In the genomic region with DNA sequence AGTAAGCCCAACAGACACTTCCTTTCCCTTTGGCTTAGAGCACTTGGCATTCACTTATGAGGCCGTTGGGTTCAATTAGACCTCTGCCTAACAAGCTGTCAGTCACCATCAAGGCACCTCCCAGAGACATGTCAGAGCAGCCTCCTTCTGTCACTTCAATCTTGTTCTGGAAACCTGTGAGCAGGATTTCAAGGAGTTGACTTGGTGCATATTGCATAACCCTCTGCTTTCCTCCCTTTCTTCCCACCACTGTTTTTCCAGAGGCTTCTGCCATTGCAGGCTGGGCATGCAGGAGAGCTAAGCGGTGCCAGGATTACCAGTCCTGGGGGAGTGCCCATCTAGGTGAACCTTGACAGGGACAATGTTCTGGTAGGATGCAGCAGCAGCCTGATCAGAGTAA, we compare ENCODE assay signal across 29 cellular contexts.
"Had no signal": no experiment of that assay in that cellular context is flagged by ENCODE, and none has a peak within 500 bp of the region (broad histone marks: within the 10 kb centered on the region; RNA-seq: fewer than 3 reads in every experiment).

No MANE protein-coding gene starts in this region.

- H3K27ac ChIP-seq: body of pancreas, coronary artery, dorsolateral prefrontal cortex, esophagus muscularis mucosa, gastroesophageal sphincter, heart right ventricle, WERI-Rb-1 had no signal

- ATAC-seq: activated CD4-positive, alpha-beta T cell treated with anti-CD3 and anti-CD28 coated beads for 36 hours; activated CD8-positive, alpha-beta memory T cell treated with anti-CD3 and anti-CD28 coated beads, Interleukin-2, amount 10 ng/mL, durations not matched to agents 7 days and 5 days; activated CD8-positive, alpha-beta T cell treated with anti-CD3 and anti-CD28 coated beads, Interleukin-2, amount 10 ng/mL, durations not matched to agents 7 days and 5 days; activated T-cell treated with anti-CD3 and anti-CD28 coated beads, Interleukin-2, amount 50 U/mL, for 72 hours; body of pancreas; gastroesophageal sphincter; heart right ventricle; T-helper 17 cell had no signal

- DNase-seq: activated B cell treated with CpG ODN at 0.5 μM for 24 hours; activated CD4-positive, alpha-beta memory T cell treated with anti-CD3 and anti-CD28 coated beads for 36 hours; activated CD4-positive, alpha-beta T cell treated with anti-CD3 and anti-CD28 coated beads for 36 hours; activated CD4-positive, alpha-beta T cell treated with anti-CD3 and anti-CD28 coated beads, Interleukin-2, amount 10 ng/mL, durations not matched to agents 24 days and 14 days; activated CD4-positive, CD25-positive, alpha-beta regulatory T cell treated with anti-CD3 and anti-CD28 coated beads, Interleukin-2, amount 50 U/mL, for 72 hours; activated CD8-positive, alpha-beta memory T cell treated with anti-CD3 and anti-CD28 coated beads, Interleukin-2, amount 10 ng/mL, durations not matched to agents 7 days and 5 days; activated CD8-positive, alpha-beta memory T cell treated with anti-CD3 and anti-CD28 coated beads, Interleukin-2, amount 50 U/mL, for 4 hours; activated CD8-positive, alpha-beta T cell treated with anti-CD3 and anti-CD28 coated beads, Interleukin-2, amount 10 ng/mL, durations not matched to agents 7 days and 5 days; activated gamma-delta T cell; activated naive CD4-positive, alpha-beta T cell treated with anti-CD3 and anti-CD28 coated beads, Interleukin-2, amount 50 U/mL, for 16 hours; activated naive CD4-positive, alpha-beta T cell treated with Interleukin-2 at 50 U/mL for 16 hours; activated T-cell treated with anti-CD3 and anti-CD28 coated beads, Interleukin-2, amount 50 U/mL, for 1 hour; activated T-cell treated with anti-CD3 and anti-CD28 coated beads, Interleukin-2, amount 50 U/mL, for 72 hours; amygdala; aorta; body of pancreas; dorsolateral prefrontal cortex; effector memory CD4-positive, alpha-beta T cell; endodermal cell; erythroblast; foreskin melanocyte; heart right ventricle; T-helper 1 cell; T-helper 17 cell; T1000; WERI-Rb-1 had no signal

- H3K9me3 ChIP-seq: body of pancreas, esophagus muscularis mucosa, gastroesophageal sphincter had no signal

- H3K4me1 ChIP-seq: body of pancreas, esophagus muscularis mucosa, gastroesophageal sphincter, heart right ventricle had no signal

- H3K36me3 ChIP-seq: esophagus muscularis mucosa, gastroesophageal sphincter, heart right ventricle, WERI-Rb-1 had no signal

- H3K27me3 ChIP-seq: body of pancreas, esophagus muscularis mucosa, gastroesophageal sphincter, heart right ventricle had no signal

- H3K4me3 ChIP-seq: body of pancreas, coronary artery, dorsolateral prefrontal cortex, esophagus muscularis mucosa, gastroesophageal sphincter, heart right ventricle had no signal
